1 cellular context compared by ENCODE assay signal in the genomic region with DNA sequence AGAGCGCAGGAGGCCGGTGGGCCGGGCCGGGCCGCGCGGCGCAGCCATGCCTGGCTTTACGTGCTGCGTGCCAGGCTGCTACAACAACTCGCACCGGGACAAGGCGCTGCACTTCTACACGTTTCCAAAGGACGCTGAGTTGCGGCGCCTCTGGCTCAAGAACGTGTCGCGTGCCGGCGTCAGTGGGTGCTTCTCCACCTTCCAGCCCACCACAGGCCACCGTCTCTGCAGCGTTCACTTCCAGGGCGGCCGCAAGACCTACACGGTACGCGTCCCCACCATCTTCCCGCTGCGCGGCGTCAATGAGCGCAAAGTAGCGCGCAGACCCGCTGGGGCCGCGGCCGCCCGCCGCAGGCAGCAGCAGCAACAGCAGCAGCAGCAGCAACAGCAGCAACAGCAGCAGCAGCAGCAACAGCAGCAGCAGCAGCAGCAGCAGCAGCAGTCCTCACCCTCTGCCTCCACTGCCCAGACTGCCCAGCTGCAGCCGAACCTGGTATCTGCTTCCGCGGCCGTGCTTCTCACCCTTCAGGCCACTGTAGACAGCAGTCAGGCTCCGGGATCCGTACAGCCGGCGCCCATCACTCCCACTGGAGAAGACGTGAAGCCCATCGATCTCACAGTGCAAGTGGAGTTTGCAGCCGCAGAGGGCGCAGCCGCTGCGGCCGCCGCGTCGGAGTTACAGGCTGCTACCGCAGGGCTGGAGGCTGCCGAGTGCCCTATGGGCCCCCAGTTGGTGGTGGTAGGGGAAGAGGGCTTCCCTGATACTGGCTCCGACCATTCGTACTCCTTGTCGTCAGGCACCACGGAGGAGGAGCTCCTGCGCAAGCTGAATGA.
TF ChIP-seq lines count a peak whose summit lies in the region.

No MANE protein-coding gene starts in this region.

TF ChIP-seq in WTC11, 78 proteins besides CTCF, POLR2A, EP300 and RAD21 (continued from another document):
- TF ChIP-seq, protein P1, sequence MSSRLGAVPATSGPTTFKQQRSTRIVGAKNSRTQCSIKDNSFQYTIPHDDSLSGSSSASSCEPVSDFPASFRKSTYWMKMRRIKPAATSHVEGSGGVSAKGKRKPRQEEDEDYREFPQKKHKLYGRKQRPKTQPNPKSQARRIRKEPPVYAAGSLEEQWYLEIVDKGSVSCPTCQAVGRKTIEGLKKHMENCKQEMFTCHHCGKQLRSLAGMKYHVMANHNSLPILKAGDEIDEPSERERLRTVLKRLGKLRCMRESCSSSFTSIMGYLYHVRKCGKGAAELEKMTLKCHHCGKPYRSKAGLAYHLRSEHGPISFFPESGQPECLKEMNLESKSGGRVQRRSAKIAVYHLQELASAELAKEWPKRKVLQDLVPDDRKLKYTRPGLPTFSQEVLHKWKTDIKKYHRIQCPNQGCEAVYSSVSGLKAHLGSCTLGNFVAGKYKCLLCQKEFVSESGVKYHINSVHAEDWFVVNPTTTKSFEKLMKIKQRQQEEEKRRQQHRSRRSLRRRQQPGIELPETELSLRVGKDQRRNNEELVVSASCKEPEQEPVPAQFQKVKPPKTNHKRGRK (CRISPR knock-in tag; IDR thresholded peaks at IDR 0.05; ENCODE audit: borderline replicate concordance) = no peak
- no peak for TF ChIP-seq ZNF138 (CRISPR knock-in tag; conservative IDR thresholded peaks at IDR 0.05)
TF ChIP-seq in WTC11: peak in this region for 16.
